ENCODE assay signal across 8 cellular contexts in the genomic region with DNA sequence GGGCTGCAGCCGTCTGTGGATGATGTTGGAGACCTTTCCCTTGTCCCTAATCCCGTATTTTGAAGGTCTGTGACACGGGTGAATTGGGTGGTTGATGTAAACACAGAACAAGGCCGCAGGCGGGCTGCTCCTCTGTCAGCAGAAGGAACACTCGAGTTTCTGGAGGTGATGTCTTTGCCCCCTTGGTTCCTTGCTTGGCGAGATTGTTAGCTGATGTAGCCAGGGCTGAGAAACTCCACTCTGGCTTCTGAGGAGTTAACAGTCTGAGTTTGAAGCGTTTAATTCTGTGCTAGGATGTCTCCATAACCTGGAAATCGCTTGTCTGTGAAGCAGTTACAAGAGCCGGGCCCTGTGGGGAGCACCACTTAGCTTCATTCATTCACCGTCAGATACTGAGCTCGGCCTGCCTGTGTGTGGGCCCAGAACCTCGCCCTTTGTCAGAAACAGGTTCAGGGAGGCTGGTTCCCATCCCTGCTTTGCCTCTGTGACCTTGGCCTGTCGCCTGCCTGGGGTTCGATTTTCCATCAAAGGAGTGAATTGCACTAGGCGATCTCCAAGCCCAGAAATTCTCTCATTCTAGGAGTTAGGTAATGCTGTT. TPM values are rescaled to one million over a fixed set of nuclear protein-coding genes. Genes with fewer than 3 reads are reported as not detected.
DNase-seq lines count a peak whose midpoint lies in the region; ATAC-seq and TF ChIP-seq lines count a peak whose summit lies in the region.

No MANE protein-coding gene starts in this region.

- DNase-seq in Calu3 (no peak), NB4 (ENCODE audit: low read depth) (no peak), cardiac fibroblast (ENCODE audit: low read depth in 2 of 2) (peak; percentile 42 to 53), left lung (no peak), superior temporal gyrus (ENCODE audit: extremely low spot score) (peak; percentile 57), COR-L47 (lab: John Stamatoyannopoulos, UW) (no peak)

- H3K27me3 ChIP-seq in left lung = no peaks in the 10 kb centered on the region

- H3K36me3 ChIP-seq in left lung = peaks cover 0 to 17% of the 10 kb centered on the region in 2 donors

- peaks cover 67% of the 10 kb centered on the region for H3K36me3 Mint-ChIP-seq in Calu3 (ENCODE audit: insufficient read depth, unreplicated experiment)

- peak overlapping the region in 1 of 2 donors; percentile 7 for H3K27ac ChIP-seq in left lung

- H3K4me3 ChIP-seq in NB4 (ENCODE audit: low read depth, low read length) (peak overlapping the region; percentile 58), cardiac fibroblast (replicated peaks in 1 of 2; ENCODE audit: low read depth in 2 of 2, low read length in 2 of 2) (peak overlapping the region; percentile 89 to 99), left lung (peak overlapping the region; percentile 75 to 91)

- H3K4me1 Mint-ChIP-seq in Calu3 (ENCODE audit: low read depth, unreplicated experiment) = peaks cover 10% of the 10 kb centered on the region

- BruUV-seq in Calu3 (replicated peaks; lab: Mats Ljungman, UMichigan) = no TSS peak

- intact Hi-C loops in Calu3 (cut with micrococcal nuclease; ENCODE audit: unreplicated experiment) (no loop called here), left lung (cut with DNase I) (no loop called here)

- peak overlapping the region; percentile 56 for H3K27ac Mint-ChIP-seq in Calu3 (ENCODE audit: unreplicated experiment)

- CTCF ChIA-PET in Calu3 (lab: Charles Lee) = interaction anchor here (0.6 to 1.7 kb wide), 4 partner anchors 8 to 493 kb away, joined by 3 to 15 read pairs (median 3); no protein-coding TSS in a partner anchor

- H3K9me3 ChIP-seq in left lung = no peaks in the 10 kb centered on the region

- H3K27me3 Mint-ChIP-seq in Calu3 (ENCODE audit: unreplicated experiment) = no peaks in the 10 kb centered on the region

- ATAC-seq in left lung (no peak), GM18907 (IDR thresholded peaks at IDR 0.05; ENCODE audit: unreplicated experiment) (no peak), GM21528 (IDR thresholded peaks at IDR 0.05; ENCODE audit: low FRiP score, unreplicated experiment) (no peak)

- no peak for TF ChIP-seq CTCF in Calu3 (IDR thresholded peaks at IDR 0.05; ENCODE audit: unreplicated experiment)
- TF ChIP-seq CTCF in NB4 (IDR thresholded peaks at IDR 0.05; ENCODE audit: low read depth, low read length) = no peak
- no peak for TF ChIP-seq CTCF in cardiac fibroblast (IDR thresholded peaks at IDR 0.05; ENCODE audit: low read depth, low read length)
- no peak for TF ChIP-seq CTCF in left lung (IDR thresholded peaks at IDR 0.05)

- H3K9me3 Mint-ChIP-seq in Calu3 (ENCODE audit: low read depth, unreplicated experiment) = no peaks in the 10 kb centered on the region

- peaks cover 15 to 37% of the 10 kb centered on the region in 2 donors for H3K4me1 ChIP-seq in left lung

- H3K4me3 Mint-ChIP-seq in Calu3 (ENCODE audit: low read depth, unreplicated experiment) = peak overlapping the region; percentile 90

- TF ChIP-seq POLR2A in NB4 (IDR thresholded peaks at IDR 0.05; ENCODE audit: extremely low read depth, insufficient read length) = no peak

RNA-seq across cellular contexts. Expression of a gene that starts 1.3 kb away (rescaled TPM):
- total RNA-seq in Calu3 (2022) = 104 and 110 TPM in 2 replicates
- total RNA-seq in left lung = 10 to 100 TPM; 51.7 to 66.0 TPM

RNA-seq across cellular contexts. Expression of a gene that starts 29.2 kb away (rescaled TPM):
- total RNA-seq in Calu3 (2022) (167 and 185 TPM in 2 replicates), left lung (10 to 100 TPM; 72.2 to 72.3 TPM)

Comparison
In these comparisons a context has a peak if more than half of its experiments do, and no peak if none do; other contexts are left out.
1. DNase-seq: peak in cardiac fibroblast (2 of 2) and superior temporal gyrus (single experiment); none in Calu3 (single experiment), NB4 (single experiment), left lung (0 of 2) and COR-L47 (single experiment).
2. Peak in every context shown above with its lines, with median percentiles within 50 percentile points of each other: H3K4me3 ChIP-seq.